16 cellular contexts compared by ENCODE assay signal in genomic region chr9:91034976-91035824, GRCh38.
A peak's percentile ranks its signal among the peaks of the same experiment; 100 is the strongest.
DNase-seq lines count a peak whose midpoint lies in the region; ATAC-seq, FAIRE-seq and TF ChIP-seq lines count a peak whose summit lies in the region.
"Had no signal": no experiment of that assay in that cellular context is flagged by ENCODE, and none has a peak within 500 bp of the region (broad histone marks: within the 10 kb centered on the region; RNA-seq: fewer than 3 reads in every experiment).

No MANE protein-coding gene starts in this region.

- H3K27ac Mint-ChIP-seq in activated T-cell treated with anti-CD3 and anti-CD28 coated beads, Interleukin-2, amount 50 U/mL, for 72 hours, result peak overlapping the region; percentile 49
- peak overlapping the region; percentile 87 for H3K27ac Mint-ChIP-seq in stimulated activated effector memory CD8-positive, alpha-beta T cell treated with anti-CD3 and anti-CD28 coated beads, Interleukin-12 subunit alpha, Interleukin-12 subunit beta, amount 100 ng/mL, for 72 hours

- 56% methylated on average over 18 of the region's 18 CpGs for WGBS in GM12878 (ENCODE audit: insufficient coverage, insufficient replicate concordance, low lambda C conversion rate, missing lambda C conversion rate)

- intact Hi-C loops in GM12878 (cut with micrococcal nuclease; ENCODE audit: unreplicated experiment), result loop anchor here (5.0 to 10.0 kb wide), 3 partner anchors 118 to 650 kb away; no protein-coding TSS in a partner anchor
- intact Hi-C loops in tibial artery (cut with DNase I; ENCODE audit: low total_unique reads), result no loop called here

- H3K9me3 ChIP-seq in GM12878 (replicated peaks; ENCODE audit: control insufficient read depth, insufficient read depth, low read length) (no peaks in the 10 kb centered on the region), tibial artery (no peaks in the 10 kb centered on the region)
- H3K9me3 ChIP-seq: left ventricle myocardium inferior, SJSA1, stomach, vagina had no signal

- no peaks in the 10 kb centered on the region for H3K9me3 Mint-ChIP-seq in activated T-cell treated with anti-CD3 and anti-CD28 coated beads, Interleukin-2, amount 50 U/mL, for 72 hours
- no peaks in the 10 kb centered on the region for H3K9me3 Mint-ChIP-seq in stimulated activated effector memory CD8-positive, alpha-beta T cell treated with anti-CD3 and anti-CD28 coated beads, Interleukin-12 subunit alpha, Interleukin-12 subunit beta, amount 100 ng/mL, for 72 hours

- H3K4me1 ChIP-seq in KMS-11 (ENCODE audit: low read depth, poor library complexity, severe bottlenecking), result peaks cover 49% of the 10 kb centered on the region
- peaks cover 30% of the 10 kb centered on the region for H3K4me1 ChIP-seq in GM12878 (ENCODE audit: control insufficient read depth, insufficient read depth, low read length)
- peaks cover 0 to 19% (median 13%) of the 10 kb centered on the region in 4 donors for H3K4me1 ChIP-seq in tibial artery

- H4K20me1 ChIP-seq in KMS-11 (ENCODE audit: insufficient read depth), result no peaks in the 10 kb centered on the region
- no peaks in the 10 kb centered on the region for H4K20me1 ChIP-seq in GM12878 (ENCODE audit: control insufficient read depth, insufficient read depth)

- peaks cover 60% of the 10 kb centered on the region for H3K4me1 Mint-ChIP-seq in activated T-cell treated with anti-CD3 and anti-CD28 coated beads, Interleukin-2, amount 50 U/mL, for 72 hours (ENCODE audit: low read depth)
- peaks cover 56% of the 10 kb centered on the region for H3K4me1 Mint-ChIP-seq in stimulated activated effector memory CD8-positive, alpha-beta T cell treated with anti-CD3 and anti-CD28 coated beads, Interleukin-12 subunit alpha, Interleukin-12 subunit beta, amount 100 ng/mL, for 72 hours

- in situ Hi-C loops in GM12878 (cut with MboI), result no loop called here

- no peak for DNase-seq in activated T-cell treated with anti-CD3 and anti-CD28 coated beads, Interleukin-2, amount 50 U/mL, for 72 hours
- DNase-seq in activated T-cell treated with anti-CD3 and anti-CD28 coated beads, Interleukin-2, amount 50 U/mL, for 1 hour, result no peak
- peak; percentile 16 for DNase-seq in GM12878 (ENCODE audit: low read depth, low spot score)
- DNase-seq in stimulated activated effector memory CD8-positive, alpha-beta T cell treated with anti-CD3 and anti-CD28 coated beads, Interleukin-12 subunit alpha, Interleukin-12 subunit beta, amount 100 ng/mL, for 72 hours (ENCODE audit: low spot score in 2 of 2), result no peak
- DNase-seq in GM19238 (ENCODE audit: insufficient read length, low spot score), result no peak
- no peak for DNase-seq in tibial artery
- DNase-seq in NCI-H1694 (lab: John Stamatoyannopoulos, UW), result no peak
- DNase-seq: EL, KBM-7, left ventricle myocardium inferior, NCI-H146, stomach had no signal

- RAD21 ChIA-PET in GM12878 (lab: Charles Lee; ENCODE audit: unreplicated experiment), result interaction anchor here (1.0 to 1.9 kb wide), 2 partner anchors 120 to 398 kb away, joined by 6 to 7 read pairs; no protein-coding TSS in a partner anchor

- no peak for TF ChIP-seq POLR2A in GM12878 (IDR thresholded peaks at IDR 0.05; ENCODE audit: low read depth, low read length)

- H3K4me3 Mint-ChIP-seq in activated T-cell treated with anti-CD3 and anti-CD28 coated beads, Interleukin-2, amount 50 U/mL, for 72 hours, result peak overlapping the region in 1 of 2 donors; percentile 29
- H3K4me3 Mint-ChIP-seq in stimulated activated effector memory CD8-positive, alpha-beta T cell treated with anti-CD3 and anti-CD28 coated beads, Interleukin-12 subunit alpha, Interleukin-12 subunit beta, amount 100 ng/mL, for 72 hours, result no peak overlapping the region

- SMC1A ChIA-PET in GM12878 (lab: Charles Lee; ENCODE audit: uncharacterized antibody, unreplicated experiment), result interaction anchor here (1.5 kb wide), 1 partner anchor 120 kb away, joined by 5 read pairs; no protein-coding TSS in a partner anchor

- H3K36me3 ChIP-seq in KMS-11 (ENCODE audit: insufficient read depth) (no peaks in the 10 kb centered on the region), GM12878 (ENCODE audit: control insufficient read depth in 2 of 2, insufficient read depth in 2 of 2, low read length in 1 of 2) (no peaks in the 10 kb centered on the region), tibial artery (no peaks in the 10 kb centered on the region)
- H3K36me3 ChIP-seq: left ventricle myocardium inferior, SJSA1, stomach, vagina had no signal

- TF ChIP-seq CTCF in KMS-11 (conservative IDR thresholded peaks at IDR 0.05; ENCODE audit: low read depth, low read length) (no peak), GM12878 (IDR thresholded peaks at IDR 0.05 in 2 of 3, conservative IDR thresholded peaks at IDR 0.05 in 1 of 3; ENCODE audit: control insufficient read depth in 2 of 3, extremely low read depth in 1 of 3, insufficient read depth in 1 of 3, low read depth in 3 of 3, low read length in 3 of 3) (no peak), tibial artery (IDR thresholded peaks at IDR 0.05) (no peak)

- no peaks in the 10 kb centered on the region for H3K36me3 Mint-ChIP-seq in activated T-cell treated with anti-CD3 and anti-CD28 coated beads, Interleukin-2, amount 50 U/mL, for 72 hours (ENCODE audit: insufficient read depth in 2 of 2)
- H3K36me3 Mint-ChIP-seq in stimulated activated effector memory CD8-positive, alpha-beta T cell treated with anti-CD3 and anti-CD28 coated beads, Interleukin-12 subunit alpha, Interleukin-12 subunit beta, amount 100 ng/mL, for 72 hours, result no peaks in the 10 kb centered on the region

- CTCF ChIA-PET in GM12878 (lab: Yijun Ruan, JAX), result interaction anchor here (1.1 to 6.3 kb wide), 5 partner anchors 120 to 693 kb away, joined by 4 to 33 read pairs (median 8); partner anchors contain the start of gene NFIL3

- POLR2A ChIA-PET in GM12878 (lab: Charles Lee), result no interaction called here

- ATAC-seq in activated T-cell treated with anti-CD3 and anti-CD28 coated beads, Interleukin-2, amount 50 U/mL, for 72 hours (replicated peaks in 1 of 2), result no peak
- no peak for ATAC-seq in GM12878
- ATAC-seq in stimulated activated effector memory CD8-positive, alpha-beta T cell treated with anti-CD3 and anti-CD28 coated beads, Interleukin-12 subunit alpha, Interleukin-12 subunit beta, amount 100 ng/mL, for 72 hours, result no peak

- TF ChIP-seq EP300 in GM12878 (IDR thresholded peaks at IDR 0.05; ENCODE audit: borderline replicate concordance in 1 of 2, control insufficient read depth in 1 of 2, low read depth in 2 of 2, low read length in 2 of 2), result no peak

- H3K27ac ChIP-seq in KMS-11, result peak overlapping the region; percentile 72
- peak overlapping the region; percentile 35; the same call in 1 of the 2 replicates for H3K27ac ChIP-seq in GM12878 (ENCODE audit: control insufficient read depth, insufficient read depth)
- H3K27ac ChIP-seq in tibial artery, result no peak overlapping the region
- H3K27ac ChIP-seq: left ventricle myocardium inferior, SJSA1, vagina had no signal

- peak; percentile 64 for FAIRE-seq in GM12878 (lab: Jason Lieb, UNC)
- FAIRE-seq: TTC549 had no signal

- no peaks in the 10 kb centered on the region for H3K79me2 ChIP-seq in KMS-11 (ENCODE audit: insufficient read depth, low read depth)
- no peaks in the 10 kb centered on the region for H3K79me2 ChIP-seq in GM12878 (ENCODE audit: control insufficient read depth, insufficient read depth, low read length)

- TF ChIP-seq RAD21 in GM12878 (IDR thresholded peaks at IDR 0.05; ENCODE audit: insufficient read depth, low read depth, low read length), result no peak

- H3K27me3 ChIP-seq in KMS-11 (ENCODE audit: insufficient read depth, low read depth) (no peaks in the 10 kb centered on the region), GM12878 (replicated peaks in 1 of 2; ENCODE audit: control insufficient read depth in 2 of 2, insufficient read depth in 2 of 2, low read length in 1 of 2) (peaks cover 0 to 5% of the 10 kb centered on the region in 2 experiments; a peak in 3 of 4 replicates), tibial artery (peaks cover 0 to 4% of the 10 kb centered on the region in 2 donors)
- H3K27me3 ChIP-seq: SJSA1, stomach, vagina had no signal

- H3K9ac ChIP-seq in KMS-11 (peak overlapping the region; percentile 46), GM12878 (ENCODE audit: control insufficient read depth, insufficient read depth, low read length) (no peak overlapping the region)

- H3K27me3 Mint-ChIP-seq in activated T-cell treated with anti-CD3 and anti-CD28 coated beads, Interleukin-2, amount 50 U/mL, for 72 hours (ENCODE audit: low read depth), result peaks cover 13% of the 10 kb centered on the region

- H2AFZ ChIP-seq in KMS-11 (ENCODE audit: low read depth) (peak overlapping the region; percentile 61; the same call in 1 of the 2 replicates), GM12878 (ENCODE audit: control insufficient read depth, low read depth, low read length) (no peak overlapping the region)

- no TSS peak for BruUV-seq in GM12878 (replicated peaks; lab: Mats Ljungman, UMichigan)

- H3K4me2 ChIP-seq in KMS-11, result peak overlapping the region; percentile 94
- peak overlapping the region; percentile 36 for H3K4me2 ChIP-seq in GM12878 (ENCODE audit: control insufficient read depth, insufficient read depth)

- H3K4me3 ChIP-seq in KMS-11 (IDR thresholded peaks at IDR 0.05; ENCODE audit: insufficient read depth, low read depth, low read length), result no peak overlapping the region
- H3K4me3 ChIP-seq in GM12878, result peak overlapping the region; percentile 1; the same call in 1 of the 2 replicates
- H3K4me3 ChIP-seq in tibial artery, result no peak overlapping the region
- H3K4me3 ChIP-seq: left ventricle myocardium inferior, SJSA1, stomach, vagina had no signal

TF ChIP-seq in GM12878, 131 proteins besides CTCF, POLR2A, EP300 and RAD21 (continues in another document):
- TF ChIP-seq JUNB (IDR thresholded peaks at IDR 0.05), result no peak
- no peak for TF ChIP-seq SPI1 (IDR thresholded peaks at IDR 0.05; ENCODE audit: borderline replicate concordance, insufficient read depth, low read depth, low read length)

Comparison
In these comparisons a context has a peak if more than half of its experiments do, and no peak if none do; other contexts are left out.
1. H3K27ac ChIP-seq: peak in KMS-11 (single experiment) and GM12878 (single experiment); none in tibial artery (0 of 2).